Comparison of ENCODE assay signal across 9 cellular contexts in genomic region chr3:52231502-52232278, GRCh38. TPM values are rescaled to one million over a fixed set of nuclear protein-coding genes. Genes with fewer than 3 reads are reported as not detected.
DNase-seq lines count a peak whose midpoint lies in the region; ATAC-seq and TF ChIP-seq lines count a peak whose summit lies in the region.
"Had no signal": no experiment of that assay in that cellular context is flagged by ENCODE, and none has a peak within 500 bp of the region (broad histone marks: within the 10 kb centered on the region; RNA-seq: fewer than 3 reads in every experiment).

No MANE protein-coding gene starts in this region.

- DNase-seq in AG09309 (ENCODE audit: low read depth) (no peak), NOMO-1 treated with DMSO at 0.1 percent for 48 hours (lab: John Stamatoyannopoulos, UW; ENCODE audit: unreplicated experiment) (peak; percentile 55), osteoblast (ENCODE audit: insufficient read length, low spot score, missing footprints) (peak; percentile 98), thoracic aorta (ENCODE audit: low spot score) (no peak)
- DNase-seq in activated CD8-positive, alpha-beta memory T cell treated with anti-CD3 and anti-CD28 coated beads, Interleukin-2, amount 50 U/mL, for 4 hours, result peak; percentile 92

- H3K4me2 ChIP-seq in osteoblast (ENCODE audit: insufficient read depth, low read length), result no peak overlapping the region

- H3K9me3 ChIP-seq in osteoblast (ENCODE audit: low read depth, low read length) (no peaks in the 10 kb centered on the region), thoracic aorta (no peaks in the 10 kb centered on the region)

- H3K79me2 ChIP-seq in osteoblast (ENCODE audit: insufficient read depth, low read length), result peaks cover 45% of the 10 kb centered on the region

- ATAC-seq in GM21529 (IDR thresholded peaks at IDR 0.05; ENCODE audit: unreplicated experiment) (peak; percentile 41), esophagus mucosa (peak; percentile 69), thoracic aorta (ENCODE audit: insufficient number of reproducible peaks, low FRiP score, low read depth) (no peak), GM21515 (IDR thresholded peaks at IDR 0.05; ENCODE audit: unreplicated experiment) (no peak)

- no peaks in the 10 kb centered on the region for H3K27me3 ChIP-seq in osteoblast (ENCODE audit: insufficient read depth, low read length)
- H3K27me3 ChIP-seq in thoracic aorta (replicated peaks; ENCODE audit: insufficient read depth), result no peaks in the 10 kb centered on the region

- H4K20me1 ChIP-seq in osteoblast (ENCODE audit: insufficient read depth, low read length), result peaks cover 36% of the 10 kb centered on the region

- no peak overlapping the region for H2AFZ ChIP-seq in osteoblast (ENCODE audit: low read length)

- TF ChIP-seq CTCF in AG09309 (IDR thresholded peaks at IDR 0.05; ENCODE audit: control insufficient read depth, insufficient read depth, low read depth, low read length, missing control alignments) (peak; percentile 92), osteoblast (IDR thresholded peaks at IDR 0.05; ENCODE audit: extremely low read depth, low read depth, low read length) (peak; percentile 80), thoracic aorta (IDR thresholded peaks at IDR 0.05) (peak; percentile 75)

- peaks cover 4% of the 10 kb centered on the region for H3K4me1 ChIP-seq in osteoblast (ENCODE audit: insufficient read depth, low read length)
- H3K4me1 ChIP-seq in thoracic aorta (ENCODE audit: control insufficient read depth in 1 of 2, low read depth in 2 of 2), result peaks cover 7 to 17% of the 10 kb centered on the region in 2 donors

- H3K4me3 ChIP-seq in AG09309 (ENCODE audit: control insufficient read depth, low read depth, low read length), result no peak overlapping the region
- no peak overlapping the region for H3K4me3 ChIP-seq in osteoblast (ENCODE audit: insufficient read depth, low read length)
- no peak overlapping the region for H3K4me3 ChIP-seq in thoracic aorta
- H3K4me3 ChIP-seq: skin epidermis had no signal

- H3K27ac ChIP-seq in osteoblast (ENCODE audit: low read depth, low read length), result no peak overlapping the region
- H3K27ac ChIP-seq in thoracic aorta, result no peak overlapping the region

- H3K36me3 ChIP-seq in osteoblast (ENCODE audit: insufficient read depth, low read length), result peaks cover 39% of the 10 kb centered on the region
- peaks cover 40% of the 10 kb centered on the region for H3K36me3 ChIP-seq in thoracic aorta

RNA-seq across cellular contexts. Expression of gene TLR9, which starts 6.2 kb away (rescaled TPM):
- total RNA-seq in esophagus mucosa (0.04 TPM), osteoblast (not detected in 2 replicates), thoracic aorta (not detected)

RNA-seq across cellular contexts. Expression of gene TWF2, which starts 7.3 kb away (rescaled TPM):
- total RNA-seq in esophagus mucosa (37.4 TPM), osteoblast (115 and 138 TPM in 2 replicates), thoracic aorta (10 to 100 TPM; 52.2 to 69.2 TPM)

RNA-seq across cellular contexts. Expression of gene PPM1M, which starts 13.9 kb away (rescaled TPM):
- total RNA-seq in esophagus mucosa (9.5 TPM), osteoblast (23.9 and 28.2 TPM in 2 replicates), thoracic aorta (10 to 100 TPM; 41.6 to 51.9 TPM)

RNA-seq across cellular contexts. Expression of gene ALAS1, which starts 33.7 kb away (rescaled TPM):
- total RNA-seq in esophagus mucosa, result 45.2 TPM
- total RNA-seq in osteoblast, result 35.4 and 39.1 TPM in 2 replicates
- total RNA-seq in thoracic aorta, result 10 to 100 TPM; 28.4 to 33.3 TPM

RNA-seq across cellular contexts. Expression of gene WDR82, which starts 46.8 kb away (rescaled TPM):
- 52.2 TPM for total RNA-seq in esophagus mucosa
- 54.2 and 58.3 TPM in 2 replicates for total RNA-seq in osteoblast
- 10 to 100 TPM; 44.5 to 66.2 TPM for total RNA-seq in thoracic aorta

Comparison
In these comparisons a context has a peak if more than half of its experiments do, and no peak if none do; other contexts are left out.
1. DNase-seq: peak in NOMO-1 treated with DMSO at 0.1 percent for 48 hours (single experiment), activated CD8-positive, alpha-beta memory T cell treated with anti-CD3 and anti-CD28 coated beads, Interleukin-2, amount 50 U/mL, for 4 hours (single experiment) and osteoblast (single experiment); none in AG09309 (single experiment) and thoracic aorta (single experiment).
2. ATAC-seq: peak in GM21529 (single experiment) and esophagus mucosa (single experiment); none in thoracic aorta (single experiment) and GM21515 (single experiment).
3. Peak in every context shown above with its lines, with median percentiles within 50 percentile points of each other: CTCF ChIP-seq.